2 cellular contexts compared by ENCODE assay signal in the genomic region with DNA sequence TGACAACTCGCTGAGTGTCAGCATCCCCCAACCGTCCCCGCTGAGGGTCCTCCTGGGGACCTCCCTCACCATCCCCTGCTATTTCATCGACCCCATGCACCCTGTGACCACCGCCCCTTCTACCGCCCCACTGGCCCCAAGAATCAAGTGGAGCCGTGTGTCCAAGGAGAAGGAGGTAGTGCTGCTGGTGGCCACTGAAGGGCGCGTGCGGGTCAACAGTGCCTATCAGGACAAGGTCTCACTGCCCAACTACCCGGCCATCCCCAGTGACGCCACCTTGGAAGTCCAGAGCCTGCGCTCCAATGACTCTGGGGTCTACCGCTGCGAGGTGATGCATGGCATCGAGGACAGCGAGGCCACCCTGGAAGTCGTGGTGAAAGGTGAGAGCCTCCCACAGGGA.
TF ChIP-seq lines count a peak whose summit lies in the region.

No MANE protein-coding gene starts in this region.

TF ChIP-seq in GM23338, 12 proteins besides CTCF, POLR2A, EP300 and RAD21 (continues in another document):
- TF ChIP-seq CREB1 (CRISPR knock-in tag; IDR thresholded peaks at IDR 0.05; ENCODE audit: low read depth) (no peak), EZH2phosphoT487 (IDR thresholded peaks at IDR 0.05; ENCODE audit: unreplicated experiment) (no peak), NANOG (IDR thresholded peaks at IDR 0.05; ENCODE audit: borderline replicate concordance) (no peak), ZNF114 (CRISPR knock-in tag; IDR thresholded peaks at IDR 0.05) (no peak), EZH2 (IDR thresholded peaks at IDR 0.05; ENCODE audit: low read depth, unreplicated experiment) (no peak), STAT1 (IDR thresholded peaks at IDR 0.05; ENCODE audit: unreplicated experiment) (no peak), ZNF331 (CRISPR knock-in tag; IDR thresholded peaks at IDR 0.05; ENCODE audit: low read depth) (no peak), JUNB (IDR thresholded peaks at IDR 0.05; ENCODE audit: unreplicated experiment) (no peak), POLR2AphosphoS5 (IDR thresholded peaks at IDR 0.05; ENCODE audit: low read depth) (no peak)
- TF ChIP-seq, protein P1, sequence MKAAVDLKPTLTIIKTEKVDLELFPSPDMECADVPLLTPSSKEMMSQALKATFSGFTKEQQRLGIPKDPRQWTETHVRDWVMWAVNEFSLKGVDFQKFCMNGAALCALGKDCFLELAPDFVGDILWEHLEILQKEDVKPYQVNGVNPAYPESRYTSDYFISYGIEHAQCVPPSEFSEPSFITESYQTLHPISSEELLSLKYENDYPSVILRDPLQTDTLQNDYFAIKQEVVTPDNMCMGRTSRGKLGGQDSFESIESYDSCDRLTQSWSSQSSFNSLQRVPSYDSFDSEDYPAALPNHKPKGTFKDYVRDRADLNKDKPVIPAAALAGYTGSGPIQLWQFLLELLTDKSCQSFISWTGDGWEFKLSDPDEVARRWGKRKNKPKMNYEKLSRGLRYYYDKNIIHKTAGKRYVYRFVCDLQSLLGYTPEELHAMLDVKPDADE (IDR thresholded peaks at IDR 0.05): no peak
- TF ChIP-seq, protein P2, sequence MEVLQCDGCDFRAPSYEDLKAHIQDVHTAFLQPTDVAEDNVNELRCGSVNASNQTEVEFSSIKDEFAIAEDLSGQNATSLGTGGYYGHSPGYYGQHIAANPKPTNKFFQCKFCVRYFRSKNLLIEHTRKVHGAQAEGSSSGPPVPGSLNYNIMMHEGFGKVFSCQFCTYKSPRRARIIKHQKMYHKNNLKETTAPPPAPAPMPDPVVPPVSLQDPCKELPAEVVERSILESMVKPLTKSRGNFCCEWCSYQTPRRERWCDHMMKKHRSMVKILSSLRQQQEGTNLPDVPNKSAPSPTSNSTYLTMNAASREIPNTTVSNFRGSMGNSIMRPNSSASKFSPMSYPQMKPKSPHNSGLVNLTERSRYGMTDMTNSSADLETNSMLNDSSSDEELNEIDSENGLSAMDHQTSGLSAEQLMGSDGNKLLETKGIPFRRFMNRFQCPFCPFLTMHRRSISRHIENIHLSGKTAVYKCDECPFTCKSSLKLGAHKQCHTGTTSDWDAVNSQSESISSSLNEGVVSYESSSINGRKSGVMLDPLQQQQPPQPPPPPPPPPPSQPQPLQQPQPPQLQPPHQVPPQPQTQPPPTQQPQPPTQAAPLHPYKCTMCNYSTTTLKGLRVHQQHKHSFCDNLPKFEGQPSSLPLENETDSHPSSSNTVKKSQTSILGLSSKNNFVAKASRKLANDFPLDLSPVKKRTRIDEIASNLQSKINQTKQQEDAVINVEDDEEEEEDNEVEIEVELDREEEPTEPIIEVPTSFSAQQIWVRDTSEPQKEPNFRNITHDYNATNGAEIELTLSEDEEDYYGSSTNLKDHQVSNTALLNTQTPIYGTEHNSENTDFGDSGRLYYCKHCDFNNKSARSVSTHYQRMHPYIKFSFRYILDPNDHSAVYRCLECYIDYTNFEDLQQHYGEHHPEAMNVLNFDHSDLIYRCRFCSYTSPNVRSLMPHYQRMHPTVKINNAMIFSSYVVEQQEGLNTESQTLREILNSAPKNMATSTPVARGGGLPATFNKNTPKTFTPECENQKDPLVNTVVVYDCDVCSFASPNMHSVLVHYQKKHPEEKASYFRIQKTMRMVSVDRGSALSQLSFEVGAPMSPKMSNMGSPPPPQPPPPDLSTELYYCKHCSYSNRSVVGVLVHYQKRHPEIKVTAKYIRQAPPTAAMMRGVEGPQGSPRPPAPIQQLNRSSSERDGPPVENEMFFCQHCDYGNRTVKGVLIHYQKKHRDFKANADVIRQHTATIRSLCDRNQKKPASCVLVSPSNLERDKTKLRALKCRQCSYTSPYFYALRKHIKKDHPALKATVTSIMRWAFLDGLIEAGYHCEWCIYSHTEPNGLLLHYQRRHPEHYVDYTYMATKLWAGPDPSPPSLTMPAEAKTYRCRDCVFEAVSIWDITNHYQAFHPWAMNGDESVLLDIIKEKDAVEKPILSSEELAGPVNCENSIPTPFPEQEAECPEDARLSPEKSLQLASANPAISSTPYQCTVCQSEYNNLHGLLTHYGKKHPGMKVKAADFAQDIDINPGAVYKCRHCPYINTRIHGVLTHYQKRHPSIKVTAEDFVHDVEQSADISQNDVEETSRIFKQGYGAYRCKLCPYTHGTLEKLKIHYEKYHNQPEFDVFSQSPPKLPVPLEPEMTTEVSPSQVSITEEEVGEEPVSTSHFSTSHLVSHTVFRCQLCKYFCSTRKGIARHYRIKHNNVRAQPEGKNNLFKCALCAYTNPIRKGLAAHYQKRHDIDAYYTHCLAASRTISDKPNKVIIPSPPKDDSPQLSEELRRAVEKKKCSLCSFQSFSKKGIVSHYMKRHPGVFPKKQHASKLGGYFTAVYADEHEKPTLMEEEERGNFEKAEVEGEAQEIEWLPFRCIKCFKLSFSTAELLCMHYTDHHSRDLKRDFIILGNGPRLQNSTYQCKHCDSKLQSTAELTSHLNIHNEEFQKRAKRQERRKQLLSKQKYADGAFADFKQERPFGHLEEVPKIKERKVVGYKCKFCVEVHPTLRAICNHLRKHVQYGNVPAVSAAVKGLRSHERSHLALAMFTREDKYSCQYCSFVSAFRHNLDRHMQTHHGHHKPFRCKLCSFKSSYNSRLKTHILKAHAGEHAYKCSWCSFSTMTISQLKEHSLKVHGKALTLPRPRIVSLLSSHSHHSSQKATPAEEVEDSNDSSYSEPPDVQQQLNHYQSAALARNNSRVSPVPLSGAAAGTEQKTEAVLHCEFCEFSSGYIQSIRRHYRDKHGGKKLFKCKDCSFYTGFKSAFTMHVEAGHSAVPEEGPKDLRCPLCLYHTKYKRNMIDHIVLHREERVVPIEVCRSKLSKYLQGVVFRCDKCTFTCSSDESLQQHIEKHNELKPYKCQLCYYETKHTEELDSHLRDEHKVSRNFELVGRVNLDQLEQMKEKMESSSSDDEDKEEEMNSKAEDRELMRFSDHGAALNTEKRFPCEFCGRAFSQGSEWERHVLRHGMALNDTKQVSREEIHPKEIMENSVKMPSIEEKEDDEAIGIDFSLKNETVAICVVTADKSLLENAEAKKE (CRISPR knock-in tag; IDR thresholded peaks at IDR 0.05): no peak

TF ChIP-seq in K562, 482 proteins besides CTCF, POLR2A, EP300 and RAD21:
- TF ChIP-seq ZNF124 (CRISPR knock-in tag; IDR thresholded peaks at IDR 0.05): no peak
- no peak for TF ChIP-seq ATF1 (CRISPR knock-in tag; IDR thresholded peaks at IDR 0.05)
- TF ChIP-seq ATF1 (tag; IDR thresholded peaks at IDR 0.05): peak; percentile 32; the same call in 1 of the 2 replicates
- 0 out of 4 replicates have a peak, but pooled peaks of 1 of the 2 experiments have one; percentile 20 for TF ChIP-seq TEAD1 (CRISPR knock-in tag; IDR thresholded peaks at IDR 0.05)
- TF ChIP-seq SMAD1 (IDR thresholded peaks at IDR 0.05; ENCODE audit: low read depth, low read length, partially characterized antibody): no peak
- peak in 1 of 2 experiments; percentile 41; a peak in 2 of 4 replicates for TF ChIP-seq NRF1 (conservative IDR thresholded peaks at IDR 0.05 in 1 of 2, IDR thresholded peaks at IDR 0.05 in 1 of 2)
- 0 out of 2 replicates have a peak, but pooled peaks have one; percentile 7 for TF ChIP-seq SMC3 (conservative IDR thresholded peaks at IDR 0.05; ENCODE audit: insufficient read depth, low read depth, low read length)
- TF ChIP-seq, protein P3, sequence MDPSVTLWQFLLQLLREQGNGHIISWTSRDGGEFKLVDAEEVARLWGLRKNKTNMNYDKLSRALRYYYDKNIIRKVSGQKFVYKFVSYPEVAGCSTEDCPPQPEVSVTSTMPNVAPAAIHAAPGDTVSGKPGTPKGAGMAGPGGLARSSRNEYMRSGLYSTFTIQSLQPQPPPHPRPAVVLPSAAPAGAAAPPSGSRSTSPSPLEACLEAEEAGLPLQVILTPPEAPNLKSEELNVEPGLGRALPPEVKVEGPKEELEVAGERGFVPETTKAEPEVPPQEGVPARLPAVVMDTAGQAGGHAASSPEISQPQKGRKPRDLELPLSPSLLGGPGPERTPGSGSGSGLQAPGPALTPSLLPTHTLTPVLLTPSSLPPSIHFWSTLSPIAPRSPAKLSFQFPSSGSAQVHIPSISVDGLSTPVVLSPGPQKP (CRISPR knock-in tag; IDR thresholded peaks at IDR 0.05): no peak
